Comparison of ENCODE assay signal across 1 cellular context in genomic region chr22:40603088-40603605, GRCh38.
TF ChIP-seq lines count a peak whose summit lies in the region.

No MANE protein-coding gene starts in this region.

TF ChIP-seq in WTC11, 78 proteins besides CTCF, POLR2A, EP300 and RAD21 (continued from another document):
- TF ChIP-seq FOXP4 (CRISPR knock-in tag; IDR thresholded peaks at IDR 0.05) (no peak), USF1 (CRISPR knock-in tag; IDR thresholded peaks at IDR 0.05) (no peak), SMAD3 (CRISPR knock-in tag; IDR thresholded peaks at IDR 0.05; ENCODE audit: borderline replicate concordance) (no peak)
